ENCODE assay signal across 8 cellular contexts in genomic region chr1:170881268-170882265, GRCh38. TPM values are rescaled to one million over a fixed set of nuclear protein-coding genes. Genes with fewer than 3 reads are reported as not detected.
DNase-seq lines count a peak whose midpoint lies in the region; ATAC-seq and TF ChIP-seq lines count a peak whose summit lies in the region.

No MANE protein-coding gene starts in this region.

- peaks cover 14% of the 10 kb centered on the region for H3K9me3 Mint-ChIP-seq in WTC11

- peak; percentile 50 for TF ChIP-seq CTCF in epithelial cell of proximal tubule (conservative IDR thresholded peaks at IDR 0.05; ENCODE audit: low read depth, low read length)
- no peak for TF ChIP-seq CTCF in WTC11 (IDR thresholded peaks at IDR 0.05)

- H3K4me1 Mint-ChIP-seq in WTC11: peaks cover 2% of the 10 kb centered on the region; the same call in 1 of the 2 replicates

- DNase-seq in NCI-H526 (lab: John Stamatoyannopoulos, UW) (peak; percentile 24 to 70), NCI-H526 treated with DMSO at 0.1 percent for 48 hours (lab: John Stamatoyannopoulos, UW) (no peak), NCI-H69 (lab: John Stamatoyannopoulos, UW) (peak; percentile 20), epithelial cell of proximal tubule (ENCODE audit: low read depth) (no peak), renal cortical epithelial cell (ENCODE audit: low read depth) (peak; percentile 5), WTC11 (ENCODE audit: low spot score) (no peak), occipital lobe (lab: John Stamatoyannopoulos, UW) (no peak)

- H3K27me3 Mint-ChIP-seq in WTC11 (ENCODE audit: low read depth): no peaks in the 10 kb centered on the region

- no peak overlapping the region for H3K27ac Mint-ChIP-seq in WTC11

- ATAC-seq in GM21526 (IDR thresholded peaks at IDR 0.05; ENCODE audit: low FRiP score, unreplicated experiment) (no peak), WTC11 (no peak)

- H3K4me3 Mint-ChIP-seq in WTC11: no peak overlapping the region

- no peak overlapping the region for H3K4me3 ChIP-seq in epithelial cell of proximal tubule (ENCODE audit: low read depth, low read length)

- no peaks in the 10 kb centered on the region for H3K36me3 Mint-ChIP-seq in WTC11

- POLR2A ChIA-PET in WTC11 (lab: Charles Lee): no interaction called here

- CTCF ChIA-PET in WTC11 (lab: Charles Lee): interaction anchor here (0.9 kb wide), 1 partner anchor 193 kb away, joined by 3 read pairs; no protein-coding TSS in a partner anchor

TF ChIP-seq in WTC11, 78 proteins besides CTCF, POLR2A, EP300 and RAD21:
- TF ChIP-seq FOXK1 (CRISPR knock-in tag; IDR thresholded peaks at IDR 0.05): no peak

RNA-seq across cellular contexts. Expression of gene MROH9, which starts 53.8 kb away (rescaled TPM):
- not detected in 2 replicates for total RNA-seq in epithelial cell of proximal tubule
- not detected in 2 replicates for total RNA-seq in renal cortical epithelial cell
- total RNA-seq in WTC11 (2021): not detected in 3 replicates
- total RNA-seq in occipital lobe: not detected

Comparison
In these comparisons a context has a peak if more than half of its experiments do, and no peak if none do; other contexts are left out.
1. DNase-seq: peak in NCI-H526 (2 of 2), NCI-H69 (single experiment) and renal cortical epithelial cell (single experiment); none in NCI-H526 treated with DMSO at 0.1 percent for 48 hours (single experiment), epithelial cell of proximal tubule (single experiment), WTC11 (single experiment) and occipital lobe (single experiment).